ENCODE assay signal across 1 cellular context in the genomic region with DNA sequence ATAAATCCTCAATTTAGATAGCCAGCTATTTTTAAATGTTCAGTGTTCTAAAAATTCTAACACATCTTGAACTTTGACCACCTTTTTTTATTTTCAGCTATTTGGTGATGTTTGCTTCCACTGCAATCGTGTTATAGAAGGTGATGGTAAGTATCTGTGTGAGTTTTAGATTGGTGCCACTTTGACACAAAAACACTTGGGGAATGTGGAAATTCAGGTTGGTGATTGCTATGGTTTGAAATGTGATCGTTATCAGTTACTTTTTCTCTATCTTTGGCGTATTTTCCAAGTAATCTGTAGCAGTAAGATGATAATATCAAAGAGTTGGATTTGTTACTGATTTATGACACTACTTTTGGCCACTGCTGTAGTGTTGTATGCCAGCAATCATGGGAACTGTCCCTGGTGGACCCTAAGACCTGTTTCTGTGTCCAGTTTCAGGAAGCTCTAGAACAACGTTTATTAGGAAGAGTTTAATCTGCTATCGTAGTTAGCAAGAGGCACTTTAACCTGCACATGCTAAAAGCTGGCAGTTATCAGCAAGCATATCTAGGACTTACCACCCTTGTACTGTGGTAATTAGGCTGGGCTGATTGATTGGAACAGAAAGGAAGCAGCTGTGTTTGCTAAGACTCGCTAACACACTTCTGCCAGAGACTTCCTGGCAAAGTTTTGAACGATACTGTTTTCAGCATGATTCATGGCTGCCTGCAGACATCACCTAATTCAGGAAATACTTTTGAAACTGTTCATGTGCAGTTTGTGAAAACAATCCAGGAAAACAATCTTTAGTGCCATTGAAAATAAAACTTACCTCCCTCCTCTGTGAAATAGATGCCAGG. TPM values are rescaled to one million over a fixed set of nuclear protein-coding genes. Genes with fewer than 3 reads are reported as not detected.
"Had no signal": no experiment of that assay in that cellular context is flagged by ENCODE, and none has a peak within 500 bp of the region (broad histone marks: within the 10 kb centered on the region; RNA-seq: fewer than 3 reads in every experiment).

No MANE protein-coding gene starts in this region.

RNA-seq across cellular contexts. Expression of a gene that starts 23.3 kb away (rescaled TPM):
- total RNA-seq: activated B cell treated with CpG ODN at 0.5 μM for 24 hours had no signal
